10 cellular contexts compared by ENCODE assay signal in genomic region chr6:138545621-138545980, GRCh38. TPM values are rescaled to one million over a fixed set of nuclear protein-coding genes. Genes with fewer than 3 reads are reported as not detected.
DNase-seq lines count a peak whose midpoint lies in the region; ATAC-seq and TF ChIP-seq lines count a peak whose summit lies in the region.
"Had no signal": no experiment of that assay in that cellular context is flagged by ENCODE, and none has a peak within 500 bp of the region (broad histone marks: within the 10 kb centered on the region; RNA-seq: fewer than 3 reads in every experiment).

No MANE protein-coding gene starts in this region.

- peaks cover 11 to 46% of the 10 kb centered on the region in 2 donors for H3K27me3 Mint-ChIP-seq in CD8-positive, alpha-beta memory T cell

- CTCF ChIA-PET in CD8-positive, alpha-beta memory T cell (lab: Charles Lee) = no interaction called here

- WGBS in liver = 39% methylated on average over 6 of the region's 6 CpGs

- no peak overlapping the region for H3K27ac Mint-ChIP-seq in CD8-positive, alpha-beta memory T cell
- H3K27ac Mint-ChIP-seq: activated CD4-positive, alpha-beta T cell treated with anti-CD3 and anti-CD28 coated beads, Interleukin-2, amount 10 ng/mL, durations not matched to agents 7 days and 5 days had no signal

- H3K27me3 ChIP-seq in liver (ENCODE audit: control insufficient read depth in 4 of 4, insufficient read depth in 4 of 4, low read length in 3 of 4) = no peaks in the 10 kb centered on the region
- H3K27me3 ChIP-seq in stomach smooth muscle (ENCODE audit: control insufficient read depth in 1 of 2, insufficient read depth in 2 of 2, low read length in 2 of 2) = no peaks in the 10 kb centered on the region
- H3K27me3 ChIP-seq in CD8-positive, alpha-beta memory T cell (ENCODE audit: insufficient read depth, low read length, poor library complexity, severe bottlenecking) = peaks cover 4% of the 10 kb centered on the region

- no peak for ATAC-seq in HG02973 (IDR thresholded peaks at IDR 0.05; ENCODE audit: unreplicated experiment)

- POLR2A ChIA-PET in CD8-positive, alpha-beta memory T cell (lab: Charles Lee) = no interaction called here

- H3K4me1 ChIP-seq in liver (ENCODE audit: control insufficient read depth in 4 of 4, insufficient read depth in 4 of 4, low read length in 3 of 4) (peaks cover 6 to 61% (median 33%) of the 10 kb centered on the region in 4 donors), stomach smooth muscle (ENCODE audit: control insufficient read depth, insufficient read depth, low read length) (peaks cover 15% of the 10 kb centered on the region)
- H3K4me1 ChIP-seq in CD8-positive, alpha-beta memory T cell (ENCODE audit: insufficient read depth, low read length) = no peaks in the 10 kb centered on the region

- peak; percentile 72 for DNase-seq in HuH-7 (ENCODE audit: low spot score)
- DNase-seq in ecto neural progenitor cell (ENCODE audit: low spot score) = peak; percentile 77
- DNase-seq in HPDE6-E6E7 (ENCODE audit: extremely low spot score) = no peak
- no peak for DNase-seq in CD8-positive, alpha-beta memory T cell
- DNase-seq in stimulated activated CD4-positive, alpha-beta T cell treated with anti-CD3 and anti-CD28 coated beads, Interleukin-4, amount 100 ng/mL, for 24 hours = no peak
- DNase-seq: activated CD4-positive, alpha-beta T cell treated with anti-CD3 and anti-CD28 coated beads, Interleukin-2, amount 10 ng/mL, durations not matched to agents 7 days and 5 days; NCI-H345 had no signal

- no peak for TF ChIP-seq CTCF in liver (IDR thresholded peaks at IDR 0.05; ENCODE audit: low read depth, low read length, missing input control)

- no peaks in the 10 kb centered on the region for H3K9me3 Mint-ChIP-seq in CD8-positive, alpha-beta memory T cell
- H3K9me3 Mint-ChIP-seq: activated CD4-positive, alpha-beta T cell treated with anti-CD3 and anti-CD28 coated beads, Interleukin-2, amount 10 ng/mL, durations not matched to agents 7 days and 5 days had no signal

- no peaks in the 10 kb centered on the region for H3K36me3 Mint-ChIP-seq in CD8-positive, alpha-beta memory T cell

- peak overlapping the region; percentile 5 to 61 (median 24) for H3K4me3 ChIP-seq in liver (ENCODE audit: low read depth in 1 of 3, low read length in 3 of 3)
- peak overlapping the region; percentile 40 to 68 for H3K4me3 ChIP-seq in stomach smooth muscle (ENCODE audit: low read length in 2 of 2)
- no peak overlapping the region for H3K4me3 ChIP-seq in CD8-positive, alpha-beta memory T cell (ENCODE audit: low read length)

- peaks cover 0 to 5% (median 4%) of the 10 kb centered on the region in 3 donors for H3K4me1 Mint-ChIP-seq in CD8-positive, alpha-beta memory T cell

- no peak for TF ChIP-seq RAD21 in liver (IDR thresholded peaks at IDR 0.05)

- H3K27ac ChIP-seq in liver (ENCODE audit: low read depth in 1 of 2, low read length in 2 of 2) = peak overlapping the region; percentile 66 to 76
- H3K27ac ChIP-seq in stomach smooth muscle (ENCODE audit: low read length) = no peak overlapping the region
- H3K27ac ChIP-seq in CD8-positive, alpha-beta memory T cell (ENCODE audit: low read depth, low read length) = no peak overlapping the region

- H3K36me3 ChIP-seq in liver (ENCODE audit: control insufficient read depth in 4 of 4, insufficient read depth in 3 of 4, low read depth in 1 of 4, low read length in 3 of 4) (no peaks in the 10 kb centered on the region), stomach smooth muscle (ENCODE audit: control insufficient read depth in 2 of 2, insufficient read depth in 2 of 2, low read length in 2 of 2) (no peaks in the 10 kb centered on the region)
- H3K36me3 ChIP-seq in CD8-positive, alpha-beta memory T cell (ENCODE audit: insufficient read depth, low read length) = no peaks in the 10 kb centered on the region

- H3K9me3 ChIP-seq in liver (ENCODE audit: control insufficient read depth in 4 of 4, low read length in 3 of 4) (no peaks in the 10 kb centered on the region), stomach smooth muscle (ENCODE audit: control insufficient read depth in 2 of 2, low read length in 2 of 2) (no peaks in the 10 kb centered on the region)
- H3K9me3 ChIP-seq in CD8-positive, alpha-beta memory T cell (ENCODE audit: low read length) = no peaks in the 10 kb centered on the region

- H3K9ac ChIP-seq in liver (ENCODE audit: low read depth in 1 of 2, low read length in 2 of 2) = peak overlapping the region; percentile 24 to 82
- H3K9ac ChIP-seq in stomach smooth muscle (ENCODE audit: low read length in 2 of 2) = peak overlapping the region; percentile 42 to 49

- no peak overlapping the region for H3K4me3 Mint-ChIP-seq in CD8-positive, alpha-beta memory T cell
- H3K4me3 Mint-ChIP-seq: activated CD4-positive, alpha-beta T cell treated with anti-CD3 and anti-CD28 coated beads, Interleukin-2, amount 10 ng/mL, durations not matched to agents 7 days and 5 days had no signal

TF ChIP-seq in liver, 16 proteins besides CTCF, POLR2A, EP300 and RAD21:
- TF ChIP-seq ZBTB33 (IDR thresholded peaks at IDR 0.05) (no peak), HNF4A (conservative IDR thresholded peaks at IDR 0.05) (peak; percentile 8 to 44), FOXA2 (IDR thresholded peaks at IDR 0.05) (no peak), SP1 (IDR thresholded peaks at IDR 0.05) (peak; percentile 31), ATF3 (IDR thresholded peaks at IDR 0.05) (no peak), RXRA (IDR thresholded peaks at IDR 0.05) (peak in 1 of 2 donors; percentile 25), TAF1 (conservative IDR thresholded peaks at IDR 0.05) (peak; percentile 53), EGR1 (IDR thresholded peaks at IDR 0.05; ENCODE audit: low read depth in 2 of 2) (no peak), YY1 (IDR thresholded peaks at IDR 0.05) (peak; percentile 44)

RNA-seq across cellular contexts. Expression of gene NHSL1, which starts 46.3 kb away (rescaled TPM):
- total RNA-seq in liver = 10 to 100 TPM; 10.9 to 33.0 TPM
- 10 to 100 TPM in 1 of 2 donors, 1 to 10 TPM in 1; 6.6 to 30.4 TPM for polyA plus RNA-seq in liver
- under 1 TPM; 0.71 to 0.72 TPM for total RNA-seq in CD8-positive, alpha-beta memory T cell
- polyA plus RNA-seq in CD8-positive, alpha-beta memory T cell = not detected

Comparison
In these comparisons a context has a peak if more than half of its experiments do, and no peak if none do; other contexts are left out.
1. DNase-seq: peak in HuH-7 (single experiment) and ecto neural progenitor cell (single experiment); none in HPDE6-E6E7 (single experiment), CD8-positive, alpha-beta memory T cell (0 of 5) and stimulated activated CD4-positive, alpha-beta T cell treated with anti-CD3 and anti-CD28 coated beads, Interleukin-4, amount 100 ng/mL, for 24 hours (single experiment).
2. H3K27ac ChIP-seq: peak in liver (2 of 2); none in stomach smooth muscle (single experiment) and CD8-positive, alpha-beta memory T cell (single experiment).
3. RNA of gene NHSL1, which starts 46.3 kb away (total RNA-seq): 10.9 to 33.0 TPM in liver; 0.71 to 0.72 TPM in CD8-positive, alpha-beta memory T cell; every median in the first group is over 4 times any median in the second.